ENCODE assay signal across 1 cellular context in the genomic region with DNA sequence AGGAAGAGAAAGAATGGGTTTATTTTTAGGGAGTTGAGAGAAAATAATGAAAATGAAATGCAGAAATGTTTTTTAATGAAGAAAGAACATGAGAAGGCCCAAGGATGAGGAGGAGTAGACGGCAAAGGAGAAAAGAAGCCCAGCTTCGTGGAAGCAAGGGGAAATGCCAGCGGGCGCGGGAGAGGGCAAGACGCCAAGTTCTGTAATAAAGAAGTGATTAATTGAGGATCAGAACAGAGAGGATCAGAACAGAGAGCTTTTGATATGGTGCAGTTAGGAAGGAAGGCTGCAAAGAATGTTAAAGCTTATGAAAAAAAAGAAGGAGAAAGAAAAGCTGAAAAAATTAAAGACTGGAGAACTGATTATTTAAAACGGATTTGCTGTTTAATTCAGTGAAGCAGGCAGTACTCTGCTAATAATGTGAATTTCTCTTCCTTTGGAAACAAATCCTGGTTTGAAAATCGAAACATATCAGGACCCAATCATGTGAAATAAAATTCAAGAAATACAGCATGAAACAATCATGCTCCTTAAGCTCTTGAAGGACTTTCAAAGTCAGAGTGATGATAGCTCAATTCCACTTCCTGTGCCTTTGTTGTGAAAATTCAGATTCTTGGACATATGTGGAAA.
TF ChIP-seq lines count a peak whose summit lies in the region.

No MANE protein-coding gene starts in this region.

TF ChIP-seq in K562, 482 proteins besides CTCF, POLR2A, EP300 and RAD21 (continued from another document):
- TF ChIP-seq ZNF592 (IDR thresholded peaks at IDR 0.05) = no peak
- TF ChIP-seq, protein P1, sequence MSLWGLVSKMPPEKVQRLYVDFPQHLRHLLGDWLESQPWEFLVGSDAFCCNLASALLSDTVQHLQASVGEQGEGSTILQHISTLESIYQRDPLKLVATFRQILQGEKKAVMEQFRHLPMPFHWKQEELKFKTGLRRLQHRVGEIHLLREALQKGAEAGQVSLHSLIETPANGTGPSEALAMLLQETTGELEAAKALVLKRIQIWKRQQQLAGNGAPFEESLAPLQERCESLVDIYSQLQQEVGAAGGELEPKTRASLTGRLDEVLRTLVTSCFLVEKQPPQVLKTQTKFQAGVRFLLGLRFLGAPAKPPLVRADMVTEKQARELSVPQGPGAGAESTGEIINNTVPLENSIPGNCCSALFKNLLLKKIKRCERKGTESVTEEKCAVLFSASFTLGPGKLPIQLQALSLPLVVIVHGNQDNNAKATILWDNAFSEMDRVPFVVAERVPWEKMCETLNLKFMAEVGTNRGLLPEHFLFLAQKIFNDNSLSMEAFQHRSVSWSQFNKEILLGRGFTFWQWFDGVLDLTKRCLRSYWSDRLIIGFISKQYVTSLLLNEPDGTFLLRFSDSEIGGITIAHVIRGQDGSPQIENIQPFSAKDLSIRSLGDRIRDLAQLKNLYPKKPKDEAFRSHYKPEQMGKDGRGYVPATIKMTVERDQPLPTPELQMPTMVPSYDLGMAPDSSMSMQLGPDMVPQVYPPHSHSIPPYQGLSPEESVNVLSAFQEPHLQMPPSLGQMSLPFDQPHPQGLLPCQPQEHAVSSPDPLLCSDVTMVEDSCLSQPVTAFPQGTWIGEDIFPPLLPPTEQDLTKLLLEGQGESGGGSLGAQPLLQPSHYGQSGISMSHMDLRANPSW (CRISPR knock-in tag; IDR thresholded peaks at IDR 0.05) = no peak
- no peak for TF ChIP-seq TCF7 (IDR thresholded peaks at IDR 0.05; ENCODE audit: borderline replicate concordance)
- TF ChIP-seq ELF4 (CRISPR knock-in tag; IDR thresholded peaks at IDR 0.05) = no peak
- TF ChIP-seq ARID1B (IDR thresholded peaks at IDR 0.05) = no peak
- TF ChIP-seq GABPA (tag; conservative IDR thresholded peaks at IDR 0.05; ENCODE audit: low read depth) = no peak
- no peak for TF ChIP-seq DACH1 (IDR thresholded peaks at IDR 0.05; ENCODE audit: partially characterized antibody)
